9 cellular contexts compared by ENCODE assay signal in genomic region chr1:164637461-164638375, GRCh38.
A peak's percentile ranks its signal among the peaks of the same experiment; 100 is the strongest.
DNase-seq lines count a peak whose midpoint lies in the region; ATAC-seq and TF ChIP-seq lines count a peak whose summit lies in the region.
"Had no signal": no experiment of that assay in that cellular context is flagged by ENCODE, and none has a peak within 500 bp of the region (broad histone marks: within the 10 kb centered on the region; RNA-seq: fewer than 3 reads in every experiment).

No MANE protein-coding gene starts in this region.

- H3K27ac ChIP-seq in HUES48 (ENCODE audit: low read depth, low read length) (peak overlapping the region; percentile 56), left ventricle myocardium inferior (replicated peaks) (peak overlapping the region; percentile 93), skeletal muscle tissue (ENCODE audit: low read depth, low read length) (peak overlapping the region; percentile 95)
- H3K27ac ChIP-seq: skin epidermis had no signal

- H3K4me3 Mint-ChIP-seq in chondrocyte (ENCODE audit: unreplicated experiment): no peak overlapping the region

- H3K9me3 Mint-ChIP-seq in chondrocyte (ENCODE audit: low read depth): no peaks in the 10 kb centered on the region

- H3K27me3 ChIP-seq in HUES48 (ENCODE audit: control insufficient read depth, insufficient read depth, low read length) (no peaks in the 10 kb centered on the region), left ventricle myocardium inferior (ENCODE audit: low read depth) (no peaks in the 10 kb centered on the region), skeletal muscle tissue (ENCODE audit: control insufficient read depth in 3 of 3, insufficient read depth in 3 of 3, low read length in 3 of 3) (no peaks in the 10 kb centered on the region)

- H3K4me1 ChIP-seq in HUES48 (ENCODE audit: control insufficient read depth, insufficient read depth, low read length): peaks cover 51% of the 10 kb centered on the region
- H3K4me1 ChIP-seq in left ventricle myocardium inferior: peaks cover 98% of the 10 kb centered on the region
- H3K4me1 ChIP-seq in skeletal muscle tissue (ENCODE audit: control insufficient read depth in 3 of 3, insufficient read depth in 3 of 3, low read length in 3 of 3): peaks cover 77 to 80% (median 79%) of the 10 kb centered on the region in 3 donors

- H3K4me1 Mint-ChIP-seq in chondrocyte (ENCODE audit: low read depth): peaks cover 18% of the 10 kb centered on the region

- H3K36me3 Mint-ChIP-seq in chondrocyte (ENCODE audit: low read depth): no peaks in the 10 kb centered on the region

- intact Hi-C loops in left ventricle myocardium inferior (cut with micrococcal nuclease): no loop called here

- TF ChIP-seq CTCF in left ventricle myocardium inferior (IDR thresholded peaks at IDR 0.05; ENCODE audit: borderline replicate concordance) (no peak), chondrocyte (IDR thresholded peaks at IDR 0.05) (no peak)

- H3K9ac ChIP-seq in HUES48 (ENCODE audit: low read depth, low read length): no peak overlapping the region
- H3K9ac ChIP-seq in skeletal muscle tissue (ENCODE audit: low read depth in 1 of 3, low read length in 3 of 3): peak overlapping the region in 2 of 3 donors; percentile 58 to 77

- no peak for ATAC-seq in HG03571 (IDR thresholded peaks at IDR 0.05; ENCODE audit: unreplicated experiment)
- ATAC-seq in GM18519 (IDR thresholded peaks at IDR 0.05; ENCODE audit: low FRiP score, unreplicated experiment): no peak

- H3K36me3 ChIP-seq in HUES48 (ENCODE audit: control insufficient read depth, insufficient read depth, low read length) (peaks cover 26% of the 10 kb centered on the region), left ventricle myocardium inferior (peaks cover 5% of the 10 kb centered on the region), skeletal muscle tissue (ENCODE audit: control insufficient read depth in 3 of 3, insufficient read depth in 3 of 3, low read length in 3 of 3) (no peaks in the 10 kb centered on the region)

- DNase-seq in amniotic epithelial cell (ENCODE audit: low read depth) (peak; percentile 75), left ventricle myocardium inferior (peak; percentile 57), chondrocyte (ENCODE audit: low spot score) (no peak)
- no peak for DNase-seq in stimulated activated CD4-positive, alpha-beta T cell treated with anti-CD3 and anti-CD28 coated beads, Interleukin-2, amount 100 ng/mL, for 48 hours

- no peak overlapping the region for H3K27ac Mint-ChIP-seq in chondrocyte (ENCODE audit: unreplicated experiment)

- H3K4me3 ChIP-seq in HUES48 (ENCODE audit: low read depth, low read length) (no peak overlapping the region), left ventricle myocardium inferior (no peak overlapping the region), skeletal muscle tissue (ENCODE audit: low read length in 3 of 3) (peak overlapping the region in 1 of 3 donors; percentile 14)
- H3K4me3 ChIP-seq: skin epidermis had no signal

- H3K27me3 Mint-ChIP-seq in chondrocyte (ENCODE audit: low read depth): no peaks in the 10 kb centered on the region

- no peaks in the 10 kb centered on the region for H3K9me3 ChIP-seq in HUES48 (ENCODE audit: control insufficient read depth, insufficient read depth, low read length)
- H3K9me3 ChIP-seq in left ventricle myocardium inferior (replicated peaks): no peaks in the 10 kb centered on the region
- no peaks in the 10 kb centered on the region for H3K9me3 ChIP-seq in skeletal muscle tissue (ENCODE audit: control insufficient read depth in 3 of 3, low read length in 3 of 3)

Comparison
In these comparisons a context has a peak if more than half of its experiments do, and no peak if none do; other contexts are left out.
1. DNase-seq: peak in amniotic epithelial cell (single experiment) and left ventricle myocardium inferior (single experiment); none in chondrocyte (single experiment) and stimulated activated CD4-positive, alpha-beta T cell treated with anti-CD3 and anti-CD28 coated beads, Interleukin-2, amount 100 ng/mL, for 48 hours (0 of 2).
2. Peak in every context shown above with its lines, with median percentiles within 50 percentile points of each other: H3K27ac ChIP-seq.